Comparison of ENCODE assay signal across 10 cellular contexts in genomic region chr10:77888356-77888703, GRCh38. TPM values are rescaled to one million over a fixed set of nuclear protein-coding genes. Genes with fewer than 3 reads are reported as not detected.
DNase-seq lines count a peak whose midpoint lies in the region; ATAC-seq and TF ChIP-seq lines count a peak whose summit lies in the region.
"Had no signal": no experiment of that assay in that cellular context is flagged by ENCODE, and none has a peak within 500 bp of the region (broad histone marks: within the 10 kb centered on the region; RNA-seq: fewer than 3 reads in every experiment).

No MANE protein-coding gene starts in this region.

- H3K4me3 ChIP-seq in adrenal gland (peak overlapping the region in 1 of 4 donors; percentile 33), iPS-18c (ENCODE audit: insufficient read depth, low read depth, low read length) (0 out of 2 replicates have a peak overlapping the region, but pooled peaks have one; percentile 5), rectal smooth muscle tissue (ENCODE audit: low read length) (no peak overlapping the region)
- H3K4me3 ChIP-seq: BLaER1 treated with 17β-estradiol and CSF1 and Interleukin-3, amounts not matched to agents 10 nM and 100 nM had no signal

- peaks cover 20 to 26% of the 10 kb centered on the region in 2 donors for H3K4me1 Mint-ChIP-seq in immature natural killer cell

- H3K4me1 ChIP-seq in adrenal gland (replicated peaks in 1 of 2), result peaks cover 71 to 93% of the 10 kb centered on the region in 2 donors
- peaks cover 30% of the 10 kb centered on the region for H3K4me1 ChIP-seq in rectal smooth muscle tissue (ENCODE audit: control insufficient read depth, insufficient read depth, low read length)

- H3K27ac Mint-ChIP-seq in immature natural killer cell, result peak overlapping the region in 1 of 6 donors; percentile 24
- H3K27ac Mint-ChIP-seq: T-helper 1 cell treated with Interleukin-12 subunit alpha and Interleukin-12 subunit beta and Interleukin-4 antibody, amounts not matched to agents 30 μg/mL and 1 μg/mL, for 36 hours had no signal

- H3K36me3 ChIP-seq in adrenal gland (replicated peaks in 1 of 2) (no peaks in the 10 kb centered on the region), rectal smooth muscle tissue (ENCODE audit: control insufficient read depth, insufficient read depth, low read length) (no peaks in the 10 kb centered on the region)
- H3K36me3 ChIP-seq: BLaER1 treated with 17β-estradiol and CSF1 and Interleukin-3, amounts not matched to agents 10 nM and 100 nM had no signal

- no peak overlapping the region for H3K4me3 Mint-ChIP-seq in immature natural killer cell
- H3K4me3 Mint-ChIP-seq: T-helper 1 cell treated with Interleukin-12 subunit alpha and Interleukin-12 subunit beta and Interleukin-4 antibody, amounts not matched to agents 30 μg/mL and 1 μg/mL, for 36 hours had no signal

- TF ChIP-seq CTCF in C4-2B (conservative IDR thresholded peaks at IDR 0.05) (no peak), adrenal gland (IDR thresholded peaks at IDR 0.05) (no peak)

- TF ChIP-seq POLR2A in adrenal gland (IDR thresholded peaks at IDR 0.05), result peak in 1 of 2 donors; percentile 3

- DNase-seq in adrenal gland, result no peak
- DNase-seq in immature natural killer cell, result no peak
- DNase-seq in activated CD4-positive, alpha-beta T cell treated with anti-CD3 and anti-CD28 coated beads for 1 hour, result no peak
- DNase-seq in KBM-7, result no peak

- in situ Hi-C loops in KBM-7 (cut with MboI; ENCODE audit: low pct_unique_long_range_greater_than_20kb, low sequenced_read_pairs), result no loop called here

- intact Hi-C loops in adrenal gland (cut with DNase I), result no loop called here

- no peak overlapping the region for H3K9ac ChIP-seq in rectal smooth muscle tissue (ENCODE audit: low read length)
- H3K9ac ChIP-seq: BLaER1 treated with 17β-estradiol and CSF1 and Interleukin-3, amounts not matched to agents 10 nM and 100 nM had no signal

- no peaks in the 10 kb centered on the region for H3K9me3 Mint-ChIP-seq in immature natural killer cell
- H3K9me3 Mint-ChIP-seq: T-helper 1 cell treated with Interleukin-12 subunit alpha and Interleukin-12 subunit beta and Interleukin-4 antibody, amounts not matched to agents 30 μg/mL and 1 μg/mL, for 36 hours had no signal

- H3K36me3 Mint-ChIP-seq in immature natural killer cell, result no peaks in the 10 kb centered on the region

- no peaks in the 10 kb centered on the region for H3K9me3 ChIP-seq in adrenal gland (replicated peaks in 1 of 3)
- H3K9me3 ChIP-seq in iPS-18c (ENCODE audit: control insufficient read depth, insufficient read depth, low read length), result no peaks in the 10 kb centered on the region
- H3K9me3 ChIP-seq: BLaER1 treated with 17β-estradiol and CSF1 and Interleukin-3, amounts not matched to agents 10 nM and 100 nM had no signal

- no peaks in the 10 kb centered on the region for H3K27me3 ChIP-seq in adrenal gland
- H3K27me3 ChIP-seq in rectal smooth muscle tissue (ENCODE audit: control insufficient read depth, insufficient read depth, low read length), result no peaks in the 10 kb centered on the region
- H3K27me3 ChIP-seq: BLaER1 treated with 17β-estradiol and CSF1 and Interleukin-3, amounts not matched to agents 10 nM and 100 nM had no signal

- ATAC-seq in HG03095 (IDR thresholded peaks at IDR 0.05; ENCODE audit: unreplicated experiment), result no peak

- H3K27me3 Mint-ChIP-seq in immature natural killer cell (ENCODE audit: low read depth in 3 of 3), result peaks cover 0 to 2% (median 0%) of the 10 kb centered on the region in 3 donors

- WGBS in adrenal gland, 4 donors, result 42 to 55% (median 44%) methylated on average over 7 of the region's 7 CpGs

- H3K27ac ChIP-seq in C4-2B, result peak overlapping the region; percentile 98
- H3K27ac ChIP-seq in adrenal gland, result peak overlapping the region; percentile 88 to 96 (median 94)
- peak overlapping the region; percentile 65 for H3K27ac ChIP-seq in rectal smooth muscle tissue (ENCODE audit: low read depth, low read length)
- H3K27ac ChIP-seq: BLaER1 treated with 17β-estradiol and CSF1 and Interleukin-3, amounts not matched to agents 10 nM and 100 nM had no signal

RNA-seq across cellular contexts. Expression of gene DLG5, which starts 38.2 kb away (rescaled TPM):
- 100 to 1,000 TPM in 6 of 8 donors, 10 to 100 TPM in 2; 81.8 to 175 (median 125) TPM for total RNA-seq in adrenal gland
- polyA plus RNA-seq in adrenal gland (10 to 100 TPM; 39.6 to 94.4 (median 88.6) TPM), immature natural killer cell (1 to 10 TPM; 1.6 to 3.7 (median 1.9) TPM)

Comparison
In these comparisons a context has a peak if more than half of its experiments do, and no peak if none do; other contexts are left out.
1. RNA of gene DLG5, which starts 38.2 kb away (polyA plus RNA-seq): 39.6 to 94.4 TPM in adrenal gland; 1.6 to 3.7 TPM in immature natural killer cell; every median in the first group is over 4 times any median in the second.
2. Peak in every context shown above with its lines, with median percentiles within 50 percentile points of each other: H3K27ac ChIP-seq.